In genomic region chr3:37680393-37680792, GRCh38 we compare ENCODE assay signal across 20 cellular contexts.
A peak's percentile ranks its signal among the peaks of the same experiment; 100 is the strongest.
DNase-seq lines count a peak whose midpoint lies in the region; ATAC-seq and TF ChIP-seq lines count a peak whose summit lies in the region.
"Had no signal": no experiment of that assay in that cellular context is flagged by ENCODE, and none has a peak within 500 bp of the region (broad histone marks: within the 10 kb centered on the region; RNA-seq: fewer than 3 reads in every experiment).

No MANE protein-coding gene starts in this region.

- no peak overlapping the region for H4K8ac ChIP-seq in neuronal stem cell (ENCODE audit: low read depth, low read length)

- intact Hi-C loops in Right ventricle myocardium superior (cut with DNase I): no loop called here
- intact Hi-C loops in cardiac septum (cut with DNase I): no loop called here
- intact Hi-C loops in sigmoid colon (cut with DNase I): no loop called here

- DNase-seq in Right ventricle myocardium superior (no peak), cardiac septum (ENCODE audit: low spot score) (no peak), islet precursor cell (peak; percentile 37), sigmoid colon (no peak), amygdala (lab: John Stamatoyannopoulos, UW) (no peak), neuronal stem cell (ENCODE audit: low spot score) (no peak)
- DNase-seq in activated CD8-positive, alpha-beta memory T cell treated with anti-CD3 and anti-CD28 coated beads for 24 hours: no peak
- DNase-seq: activated CD8-positive, alpha-beta T cell treated with anti-CD3 and anti-CD28 coated beads, Interleukin-2, amount 10 ng/mL, durations not matched to agents 7 days and 5 days; activated gamma-delta T cell treated with Interleukin-2 at 50 U/mL for 16 hours; caudate nucleus; CD8-positive, alpha-beta T cell; DMS 273 treated with DMSO at 0.1 percent for 48 hours; NCI-H146; NCI-H526 had no signal

- H3K9ac ChIP-seq in neuronal stem cell (ENCODE audit: low read depth, low read length, poor library complexity): no peak overlapping the region
- H3K9ac ChIP-seq: KMS-11 had no signal

- H2AK5ac ChIP-seq in neuronal stem cell (ENCODE audit: low read depth, low read length): no peak overlapping the region

- H4K91ac ChIP-seq in neuronal stem cell (ENCODE audit: low read depth, low read length, poor library complexity): no peak overlapping the region

- no peak overlapping the region for H3K14ac ChIP-seq in neuronal stem cell (ENCODE audit: low read length)

- H2BK5ac ChIP-seq in neuronal stem cell (ENCODE audit: low read length): no peak overlapping the region

- TF ChIP-seq EP300 in sigmoid colon (IDR thresholded peaks at IDR 0.05): no peak

- no peak overlapping the region for H3K23ac ChIP-seq in neuronal stem cell (ENCODE audit: low read depth, low read length, poor library complexity)

- no peak overlapping the region for H2BK12ac ChIP-seq in neuronal stem cell (ENCODE audit: low read length)

- H2BK120ac ChIP-seq in neuronal stem cell (ENCODE audit: low read depth, low read length): no peak overlapping the region

- no peak for TF ChIP-seq CTCF in sigmoid colon (IDR thresholded peaks at IDR 0.05)

- H3K9me3 ChIP-seq in sigmoid colon (no peaks in the 10 kb centered on the region), neuronal stem cell (replicated peaks in 1 of 2; ENCODE audit: control insufficient read depth in 2 of 2, insufficient read depth in 1 of 2, low read depth in 1 of 2, low read length in 2 of 2) (no peaks in the 10 kb centered on the region)
- H3K9me3 ChIP-seq: prostate gland had no signal

- TF ChIP-seq POLR2A in sigmoid colon (IDR thresholded peaks at IDR 0.05): no peak

- H3K18ac ChIP-seq in neuronal stem cell (ENCODE audit: low read length): no peak overlapping the region

- H3K4me1 ChIP-seq in sigmoid colon (peaks cover 0 to 22% (median 17%) of the 10 kb centered on the region in 4 donors), neuronal stem cell (ENCODE audit: control insufficient read depth in 2 of 2, insufficient read depth in 1 of 2, low read depth in 1 of 2, low read length in 2 of 2) (no peaks in the 10 kb centered on the region)
- H3K4me1 ChIP-seq: prostate gland had no signal

- H3K27me3 ChIP-seq in sigmoid colon (no peaks in the 10 kb centered on the region), neuronal stem cell (ENCODE audit: control insufficient read depth in 3 of 3, insufficient read depth in 3 of 3, low read depth in 1 of 3, low read length in 3 of 3) (no peaks in the 10 kb centered on the region)

- no peaks in the 10 kb centered on the region for H3K79me1 ChIP-seq in neuronal stem cell (ENCODE audit: low read depth, low read length)

- H3K27ac ChIP-seq in sigmoid colon (peak overlapping the region; percentile 36 to 76 (median 58)), neuronal stem cell (replicated peaks; ENCODE audit: low read length) (no peak overlapping the region)
- H3K27ac ChIP-seq: KMS-11, prostate gland, SK-N-MC had no signal

- ATAC-seq in Right ventricle myocardium superior (ENCODE audit: poor library complexity) (peak; percentile 89), HG02973 (IDR thresholded peaks at IDR 0.05; ENCODE audit: unreplicated experiment) (no peak)
- ATAC-seq: activated CD8-positive, alpha-beta T cell treated with anti-CD3 and anti-CD28 coated beads, Interleukin-2, amount 10 ng/mL, durations not matched to agents 7 days and 5 days; CD8-positive, alpha-beta T cell; stimulated activated memory B cell treated with anti-CD40 and anti-IgM and Interleukin-4, amounts not matched to agents 10 μg/mL and 1 μg/mL and 100 μg/mL, for 72 hours had no signal

- H3K36me3 ChIP-seq in sigmoid colon (peaks cover 0 to 7% (median 0%) of the 10 kb centered on the region in 4 donors), neuronal stem cell (replicated peaks in 1 of 2; ENCODE audit: control insufficient read depth in 2 of 2, insufficient read depth in 2 of 2, low read length in 2 of 2) (no peaks in the 10 kb centered on the region)
- H3K36me3 ChIP-seq: prostate gland had no signal

- H2BK15ac ChIP-seq in neuronal stem cell (ENCODE audit: low read length): no peak overlapping the region

- no peak overlapping the region for H3K4me2 ChIP-seq in neuronal stem cell (ENCODE audit: insufficient read depth, low read length, poor library complexity, severe bottlenecking)
- H3K4me2 ChIP-seq: KMS-11, smooth muscle cell had no signal

- no peak overlapping the region for H2AFZ ChIP-seq in neuronal stem cell (ENCODE audit: low read length)

- H3K4me3 ChIP-seq in sigmoid colon (no peak overlapping the region), neuronal stem cell (ENCODE audit: low read length in 2 of 2) (no peak overlapping the region)
- H3K4me3 ChIP-seq: prostate gland, SK-N-MC, smooth muscle cell had no signal

- H3K4ac ChIP-seq in neuronal stem cell (ENCODE audit: low read length): no peak overlapping the region
